10 cellular contexts compared by ENCODE assay signal in genomic region chr17:57994436-57994835, GRCh38. TPM values are rescaled to one million over a fixed set of nuclear protein-coding genes. Genes with fewer than 3 reads are reported as not detected.
DNase-seq lines count a peak whose midpoint lies in the region; TF ChIP-seq lines count a peak whose summit lies in the region.
"Had no signal": no experiment of that assay in that cellular context is flagged by ENCODE, and none has a peak within 500 bp of the region (broad histone marks: within the 10 kb centered on the region; RNA-seq: fewer than 3 reads in every experiment).

No MANE protein-coding gene starts in this region.

- BruUV-seq in OCI-LY7 (replicated peaks; lab: Mats Ljungman, UMichigan) = no TSS peak

- no peaks in the 10 kb centered on the region for H3K9me3 ChIP-seq in OCI-LY7 (ENCODE audit: low read length)
- H3K9me3 ChIP-seq in esophagus muscularis mucosa = no peaks in the 10 kb centered on the region
- no peaks in the 10 kb centered on the region for H3K9me3 ChIP-seq in sigmoid colon
- H3K9me3 ChIP-seq: mucosa of descending colon had no signal

- H3K27ac ChIP-seq in OCI-LY7 (ENCODE audit: low read depth, low read length, poor library complexity, severe bottlenecking) (peak overlapping the region; percentile 9), esophagus muscularis mucosa (replicated peaks in 1 of 4) (peak overlapping the region; percentile 71 to 97 (median 76)), sigmoid colon (peak overlapping the region; percentile 70 to 80 (median 78))

- CTCF ChIA-PET in OCI-LY7 (lab: Charles Lee; ENCODE audit: unreplicated experiment) = no interaction called here

- intact Hi-C loops in OCI-LY7 (cut with micrococcal nuclease; ENCODE audit: unreplicated experiment) = loop anchor here (2.0 kb wide), 1 partner anchor 118 kb away; no protein-coding TSS in a partner anchor
- intact Hi-C loops in esophagus muscularis mucosa (cut with DNase I) = loop anchor here (2.0 kb wide), 1 partner anchor 136 kb away; no protein-coding TSS in a partner anchor
- intact Hi-C loops in sigmoid colon (cut with DNase I) = loop anchor here (10.0 kb wide), 1 partner anchor 330 kb away; no protein-coding TSS in a partner anchor

- POLR2A ChIA-PET in OCI-LY7 (lab: Charles Lee) = interaction anchor here (0.5 to 2.0 kb wide), 4 partner anchors 12 to 137 kb away, joined by 3 to 7 read pairs (median 5); no protein-coding TSS in a partner anchor

- TF ChIP-seq EP300 in esophagus muscularis mucosa (IDR thresholded peaks at IDR 0.05) (no peak), sigmoid colon (IDR thresholded peaks at IDR 0.05) (no peak)

- TF ChIP-seq POLR2A in esophagus muscularis mucosa (IDR thresholded peaks at IDR 0.05; ENCODE audit: low read depth) = no peak
- no peak for TF ChIP-seq POLR2A in sigmoid colon (IDR thresholded peaks at IDR 0.05)

- H3K4me2 ChIP-seq in OCI-LY7 (ENCODE audit: low read length) = peak overlapping the region; percentile 38

- H3K79me2 ChIP-seq in OCI-LY7 (ENCODE audit: insufficient read depth, low read depth, low read length) = peaks cover 9% of the 10 kb centered on the region; the same call in 1 of the 2 replicates

- H3K27me3 ChIP-seq in esophagus muscularis mucosa = no peaks in the 10 kb centered on the region
- no peaks in the 10 kb centered on the region for H3K27me3 ChIP-seq in sigmoid colon

- H3K4me3 ChIP-seq in OCI-LY7 (ENCODE audit: low read depth, low read length, poor library complexity, severe bottlenecking) (no peak overlapping the region), esophagus muscularis mucosa (no peak overlapping the region), sigmoid colon (no peak overlapping the region)
- H3K4me3 ChIP-seq: mucosa of descending colon had no signal

- TF ChIP-seq CTCF in OCI-LY7 (conservative IDR thresholded peaks at IDR 0.05; ENCODE audit: low read length) = no peak
- TF ChIP-seq CTCF in esophagus muscularis mucosa (IDR thresholded peaks at IDR 0.05) = no peak
- TF ChIP-seq CTCF in sigmoid colon (IDR thresholded peaks at IDR 0.05) = no peak

- H2AFZ ChIP-seq in OCI-LY7 (ENCODE audit: low read length) = no peak overlapping the region

- H3K36me3 ChIP-seq in OCI-LY7 (ENCODE audit: insufficient read depth, low read length) = peaks cover 31% of the 10 kb centered on the region
- peaks cover 0 to 20% (median 12%) of the 10 kb centered on the region in 4 donors for H3K36me3 ChIP-seq in esophagus muscularis mucosa
- H3K36me3 ChIP-seq in sigmoid colon = peaks cover 0 to 15% (median 3%) of the 10 kb centered on the region in 4 donors

- peaks cover 35% of the 10 kb centered on the region for H3K4me1 ChIP-seq in OCI-LY7 (ENCODE audit: insufficient read depth, low read length, poor library complexity, severe bottlenecking)
- peaks cover 29 to 44% (median 39%) of the 10 kb centered on the region in 4 donors for H3K4me1 ChIP-seq in esophagus muscularis mucosa
- peaks cover 0 to 41% (median 27%) of the 10 kb centered on the region in 4 donors for H3K4me1 ChIP-seq in sigmoid colon

- no peaks in the 10 kb centered on the region for H3K9me2 ChIP-seq in OCI-LY7 (ENCODE audit: insufficient read depth, low read length)

- peaks cover 33% of the 10 kb centered on the region for H4K20me1 ChIP-seq in OCI-LY7 (ENCODE audit: insufficient read depth, low read length)

- WGBS in esophagus muscularis mucosa = 38% methylated on average over 2 of the region's 2 CpGs
- 34 to 42% methylated on average over 2 of the region's 2 CpGs for WGBS in sigmoid colon, 2 donors

- DNase-seq in NCI-H524 (lab: John Stamatoyannopoulos, UW) (peak; percentile 13 to 39), NCI-H524 treated with DMSO at 0.1 percent for 48 hours (lab: John Stamatoyannopoulos, UW) (no peak), OCI-LY7 (ENCODE audit: low spot score) (no peak), esophagus muscularis mucosa (ENCODE audit: extremely low spot score) (no peak), sigmoid colon (no peak), epidermal melanocyte (ENCODE audit: insufficient read length, low spot score) (no peak)
- no peak for DNase-seq in NK-92 treated with Interleukin-12 subunit alpha and Interleukin-12 subunit beta, amount 100 ng/mL, for 24 hours (lab: John Stamatoyannopoulos, UW)
- DNase-seq in effector CD8-positive, alpha-beta T cell (lab: John Stamatoyannopoulos, UW) = no peak
- DNase-seq: mucosa of descending colon, NCI-H1930 had no signal

RNA-seq across cellular contexts. Expression of gene VEZF1, which starts 6.4 kb away (rescaled TPM):
- 19.0 and 22.6 TPM in 2 replicates for total RNA-seq in OCI-LY7 (2014; rRNA removed; shearing (Covaris generic))
- total RNA-seq in OCI-LY7 (2022) = 35.4 and 36.4 TPM in 2 replicates
- total RNA-seq in esophagus muscularis mucosa = 100 to 1,000 TPM in 3 of 4 donors, 10 to 100 TPM in 1; 98.9 to 154 (median 121) TPM
- 100 to 1,000 TPM in 3 of 4 donors, 10 to 100 TPM in 1; 99.8 to 120 (median 105) TPM for total RNA-seq in sigmoid colon
- 10 to 100 TPM; 17.8 to 24.8 (median 21.0) TPM for polyA plus RNA-seq in sigmoid colon

RNA-seq across cellular contexts. Expression of gene SRSF1, which starts 12.6 kb away (rescaled TPM):
- total RNA-seq in OCI-LY7 (2014; rRNA removed; shearing (Covaris generic)) = 582 and 677 TPM in 2 replicates
- total RNA-seq in OCI-LY7 (2022) = 515 and 531 TPM in 2 replicates
- 100 to 1,000 TPM; 136 to 185 (median 156) TPM for total RNA-seq in esophagus muscularis mucosa
- total RNA-seq in sigmoid colon = 100 to 1,000 TPM; 138 to 214 (median 151) TPM
- 100 to 1,000 TPM in 1 of 3 donors, 10 to 100 TPM in 2; 90.6 to 125 (median 93.7) TPM for polyA plus RNA-seq in sigmoid colon

RNA-seq across cellular contexts. Expression of gene CUEDC1, which starts 39.2 kb away (rescaled TPM):
- not detected in 2 replicates for total RNA-seq in OCI-LY7 (2014; rRNA removed; shearing (Covaris generic))
- 0.13 and 0.74 TPM in 2 replicates for total RNA-seq in OCI-LY7 (2022)
- 10 to 100 TPM; 30.3 to 72.2 (median 51.2) TPM for total RNA-seq in esophagus muscularis mucosa
- total RNA-seq in sigmoid colon = 10 to 100 TPM; 29.5 to 64.0 (median 33.7) TPM
- 10 to 100 TPM in 2 of 3 donors, 1 to 10 TPM in 1; 3.0 to 20.0 (median 11.4) TPM for polyA plus RNA-seq in sigmoid colon

Comparison
In these comparisons a context has a peak if more than half of its experiments do, and no peak if none do; other contexts are left out.
1. DNase-seq: peak in NCI-H524 (2 of 2); none in NCI-H524 treated with DMSO at 0.1 percent for 48 hours (single experiment), OCI-LY7 (single experiment), esophagus muscularis mucosa (single experiment), sigmoid colon (single experiment), NK-92 treated with Interleukin-12 subunit alpha and Interleukin-12 subunit beta, amount 100 ng/mL, for 24 hours (single experiment), effector CD8-positive, alpha-beta T cell (single experiment) and epidermal melanocyte (single experiment).
2. H3K27ac ChIP-seq: peak in every context shown above with its lines; median percentile 78 in sigmoid colon; 76 in esophagus muscularis mucosa; 9 in OCI-LY7.
3. RNA of gene CUEDC1, which starts 39.2 kb away (total RNA-seq): 30.3 to 72.2 TPM in esophagus muscularis mucosa and 29.5 to 64.0 TPM in sigmoid colon; 0.13 to 0.74 TPM in OCI-LY7; every median in the first group is over 10 times any median in the second.